19 cellular contexts compared by ENCODE assay signal in genomic region chr6:47630587-47630986, GRCh38.
"Had no signal": no experiment of that assay in that cellular context is flagged by ENCODE, and none has a peak within 500 bp of the region (broad histone marks: within the 10 kb centered on the region; RNA-seq: fewer than 3 reads in every experiment).

No MANE protein-coding gene starts in this region.

- FAIRE-seq: bronchial epithelial cell had no signal

- H3K27me3 Mint-ChIP-seq: activated CD8-positive, alpha-beta T cell treated with anti-CD3 and anti-CD28 coated beads for 36 hours; activated naive CD8-positive, alpha-beta T cell treated with anti-CD3 and anti-CD28 coated beads, Interleukin-2, amount 10 ng/mL, durations not matched to agents 7 days and 5 days had no signal

- H3K9me3 Mint-ChIP-seq: activated CD8-positive, alpha-beta T cell treated with anti-CD3 and anti-CD28 coated beads for 36 hours; activated naive CD8-positive, alpha-beta T cell treated with anti-CD3 and anti-CD28 coated beads, Interleukin-2, amount 10 ng/mL, durations not matched to agents 7 days and 5 days; activated T-cell treated with anti-CD3 and anti-CD28 coated beads, Interleukin-2, amount 50 U/mL, for 72 hours; activated T-helper 2 cell treated with anti-CD3 and anti-CD28 coated beads, Interferon-gamma antibody, Interleukin-2, Interleukin-4, amounts not matched to agents 10 μg/mL and 5 μg/mL and 100 μg/mL, durations not matched to agents 14 hours and 24 hours and 36 hours; T-helper 2 cell treated with Interferon-gamma antibody and Interleukin-4, amounts not matched to agents 5 μg/mL and 100 μg/mL, for 36 hours had no signal

- H3K27me3 ChIP-seq: ascending aorta, body of pancreas, Peyer's patch, SJSA1 had no signal

- H3K4me1 ChIP-seq: SJSA1 had no signal

- H3K4me3 ChIP-seq: ascending aorta, body of pancreas, Peyer's patch, SJSA1 had no signal

- H3K36me3 Mint-ChIP-seq: activated naive CD8-positive, alpha-beta T cell treated with anti-CD3 and anti-CD28 coated beads, Interleukin-2, amount 10 ng/mL, durations not matched to agents 7 days and 5 days had no signal

- H3K36me3 ChIP-seq: ascending aorta, SJSA1 had no signal

- H3K27ac ChIP-seq: ascending aorta, body of pancreas, KMS-11, Peyer's patch, RWPE1, SJSA1 had no signal

- H3K9me3 ChIP-seq: ascending aorta, body of pancreas, Peyer's patch, SJSA1 had no signal

- DNase-seq: activated CD4-positive, alpha-beta T cell treated with anti-CD3 and anti-CD28 coated beads for 4 hours; activated CD8-positive, alpha-beta memory T cell treated with anti-CD3 and anti-CD28 coated beads, Interleukin-2, amount 50 U/mL, for 4 hours; activated gamma-delta T cell treated with Interleukin-2 at 50 U/mL for 16 hours; activated naive CD4-positive, alpha-beta T cell treated with anti-CD3 and anti-CD28 coated beads, Interleukin-2, amount 50 U/mL, for 16 hours; activated T-cell treated with anti-CD3 and anti-CD28 coated beads, Interleukin-2, amount 50 U/mL, for 72 hours; amniotic stem cell; NCI-H226; NCI-H510A; Peyer's patch had no signal

- H3K27ac Mint-ChIP-seq: activated CD8-positive, alpha-beta T cell treated with anti-CD3 and anti-CD28 coated beads for 36 hours; activated naive CD8-positive, alpha-beta T cell treated with anti-CD3 and anti-CD28 coated beads, Interleukin-2, amount 10 ng/mL, durations not matched to agents 7 days and 5 days; activated T-cell treated with anti-CD3 and anti-CD28 coated beads, Interleukin-2, amount 50 U/mL, for 72 hours; activated T-helper 2 cell treated with anti-CD3 and anti-CD28 coated beads, Interferon-gamma antibody, Interleukin-2, Interleukin-4, amounts not matched to agents 10 μg/mL and 5 μg/mL and 100 μg/mL, durations not matched to agents 14 hours and 24 hours and 36 hours had no signal

- H3K9ac ChIP-seq: KMS-11 had no signal

- H3K4me3 Mint-ChIP-seq: activated CD8-positive, alpha-beta T cell treated with anti-CD3 and anti-CD28 coated beads for 36 hours; activated naive CD8-positive, alpha-beta T cell treated with anti-CD3 and anti-CD28 coated beads, Interleukin-2, amount 10 ng/mL, durations not matched to agents 7 days and 5 days; activated T-cell treated with anti-CD3 and anti-CD28 coated beads, Interleukin-2, amount 50 U/mL, for 72 hours; T-helper 2 cell treated with Interferon-gamma antibody and Interleukin-4, amounts not matched to agents 5 μg/mL and 100 μg/mL, for 36 hours had no signal
